In genomic region chr15:79897380-79897678, GRCh38 we compare ENCODE assay signal across 8 cellular contexts. TPM values are rescaled to one million over a fixed set of nuclear protein-coding genes. Genes with fewer than 3 reads are reported as not detected.
DNase-seq lines count a peak whose midpoint lies in the region; ATAC-seq and TF ChIP-seq lines count a peak whose summit lies in the region.

No MANE protein-coding gene starts in this region.

- TF ChIP-seq CTCF in testis (IDR thresholded peaks at IDR 0.05) = no peak

- no peaks in the 10 kb centered on the region for H3K9me3 ChIP-seq in testis

- intact Hi-C loops in activated CD4-positive, alpha-beta T cell treated with anti-CD3 and anti-CD28 coated beads, Interleukin-2, amount 10 ng/mL, durations not matched to agents 24 days and 14 days (cut with micrococcal nuclease) = loop anchor here (1.0 to 10.0 kb wide), 3 partner anchors 26 to 257 kb away; partner anchors contain the start of genes BCL2A1 and FAH
- intact Hi-C loops in testis (cut with DNase I; ENCODE audit: low total_unique reads) = no loop called here

- peaks cover 41% of the 10 kb centered on the region for H3K4me1 Mint-ChIP-seq in activated CD4-positive, alpha-beta T cell treated with anti-CD3 and anti-CD28 coated beads, Interleukin-2, amount 10 ng/mL, durations not matched to agents 24 days and 14 days
- peaks cover 29% of the 10 kb centered on the region for H3K4me1 Mint-ChIP-seq in activated naive CD8-positive, alpha-beta T cell treated with anti-CD3 and anti-CD28 coated beads, Interleukin-2, amount 10 ng/mL, durations not matched to agents 7 days and 5 days

- no peaks in the 10 kb centered on the region for H3K27me3 Mint-ChIP-seq in activated CD4-positive, alpha-beta T cell treated with anti-CD3 and anti-CD28 coated beads, Interleukin-2, amount 10 ng/mL, durations not matched to agents 24 days and 14 days
- H3K27me3 Mint-ChIP-seq in activated naive CD8-positive, alpha-beta T cell treated with anti-CD3 and anti-CD28 coated beads, Interleukin-2, amount 10 ng/mL, durations not matched to agents 7 days and 5 days = no peaks in the 10 kb centered on the region

- 25 to 42% methylated on average over 8 of the region's 8 CpGs for WGBS in testis, 2 donors

- peak overlapping the region; percentile 98 for H3K4me3 Mint-ChIP-seq in activated CD4-positive, alpha-beta T cell treated with anti-CD3 and anti-CD28 coated beads, Interleukin-2, amount 10 ng/mL, durations not matched to agents 24 days and 14 days
- peak overlapping the region; percentile 82 for H3K4me3 Mint-ChIP-seq in activated naive CD8-positive, alpha-beta T cell treated with anti-CD3 and anti-CD28 coated beads, Interleukin-2, amount 10 ng/mL, durations not matched to agents 7 days and 5 days

- peak overlapping the region; percentile 95 for H3K27ac Mint-ChIP-seq in activated CD4-positive, alpha-beta T cell treated with anti-CD3 and anti-CD28 coated beads, Interleukin-2, amount 10 ng/mL, durations not matched to agents 24 days and 14 days
- H3K27ac Mint-ChIP-seq in activated naive CD8-positive, alpha-beta T cell treated with anti-CD3 and anti-CD28 coated beads, Interleukin-2, amount 10 ng/mL, durations not matched to agents 7 days and 5 days = peak overlapping the region; percentile 92

- no peak for ATAC-seq in activated naive CD8-positive, alpha-beta T cell treated with anti-CD3 and anti-CD28 coated beads, Interleukin-2, amount 10 ng/mL, durations not matched to agents 7 days and 5 days (ENCODE audit: low read depth)
- no peak for ATAC-seq in GM18498 (IDR thresholded peaks at IDR 0.05; ENCODE audit: unreplicated experiment)
- ATAC-seq in HG03565 (IDR thresholded peaks at IDR 0.05; ENCODE audit: unreplicated experiment) = no peak

- TF ChIP-seq POLR2A in testis (IDR thresholded peaks at IDR 0.05) = no peak

- no peak for DNase-seq in activated CD4-positive, alpha-beta T cell treated with anti-CD3 and anti-CD28 coated beads, Interleukin-2, amount 10 ng/mL, durations not matched to agents 24 days and 14 days
- no peak for DNase-seq in activated CD4-positive, alpha-beta T cell treated with anti-CD3 and anti-CD28 coated beads, Interleukin-2, amount 50 U/mL, for 48 hours
- DNase-seq in activated naive CD8-positive, alpha-beta T cell treated with anti-CD3 and anti-CD28 coated beads, Interleukin-2, amount 10 ng/mL, durations not matched to agents 7 days and 5 days = no peak
- no peak for DNase-seq in testis
- DNase-seq in kidney tubule cell (ENCODE audit: low spot score) = no peak

- peaks cover 29% of the 10 kb centered on the region for H3K36me3 Mint-ChIP-seq in activated CD4-positive, alpha-beta T cell treated with anti-CD3 and anti-CD28 coated beads, Interleukin-2, amount 10 ng/mL, durations not matched to agents 24 days and 14 days (ENCODE audit: low read depth)
- H3K36me3 Mint-ChIP-seq in activated naive CD8-positive, alpha-beta T cell treated with anti-CD3 and anti-CD28 coated beads, Interleukin-2, amount 10 ng/mL, durations not matched to agents 7 days and 5 days = peaks cover 25% of the 10 kb centered on the region

- peaks cover 4% of the 10 kb centered on the region for H3K9me3 Mint-ChIP-seq in activated CD4-positive, alpha-beta T cell treated with anti-CD3 and anti-CD28 coated beads, Interleukin-2, amount 10 ng/mL, durations not matched to agents 24 days and 14 days
- no peaks in the 10 kb centered on the region for H3K9me3 Mint-ChIP-seq in activated naive CD8-positive, alpha-beta T cell treated with anti-CD3 and anti-CD28 coated beads, Interleukin-2, amount 10 ng/mL, durations not matched to agents 7 days and 5 days

- H3K27me3 ChIP-seq in layer of hippocampus (ENCODE audit: control insufficient read depth, insufficient read depth, low read length) (no peaks in the 10 kb centered on the region), testis (no peaks in the 10 kb centered on the region)

- peak overlapping the region; percentile 84 to 86 for H3K4me3 ChIP-seq in testis

- POLR2A ChIA-PET in activated naive CD8-positive, alpha-beta T cell treated with anti-CD3 and anti-CD28 coated beads, Interleukin-2, amount 10 ng/mL, durations not matched to agents 7 days and 5 days (lab: Charles Lee) = interaction anchor here (0.6 to 5.7 kb wide), 8 partner anchors 9 to 95 kb away, joined by 3 to 94 read pairs (median 7); partner anchors contain the start of gene BCL2A1

- H3K27ac ChIP-seq in layer of hippocampus (ENCODE audit: low read depth, low read length) (peak overlapping the region; percentile 92), testis (peak overlapping the region; percentile 96 to 97)

- H3K4me1 ChIP-seq in testis = peaks cover 5% of the 10 kb centered on the region

- H3K36me3 ChIP-seq in testis (ENCODE audit: low read depth, missing control alignments) = no peaks in the 10 kb centered on the region

RNA-seq across cellular contexts. Expression of gene MTHFS, which starts 0.5 kb away (rescaled TPM):
- total RNA-seq in activated CD4-positive, alpha-beta T cell treated with anti-CD3 and anti-CD28 coated beads, Interleukin-2, amount 10 ng/mL, durations not matched to agents 24 days and 14 days = 34.5 and 35.3 TPM in 2 replicates
- 10 to 100 TPM; 31.5 to 32.0 TPM for total RNA-seq in activated naive CD8-positive, alpha-beta T cell treated with anti-CD3 and anti-CD28 coated beads, Interleukin-2, amount 10 ng/mL, durations not matched to agents 7 days and 5 days
- total RNA-seq in testis = 10 to 100 TPM; 32.5 to 44.2 TPM
- polyA plus RNA-seq in testis (ENCODE audit: insufficient read depth, low read depth, low replicate concordance) = 24.9 TPM
